ENCODE assay signal across 8 cellular contexts in genomic region chr19:7516878-7517277, GRCh38. TPM values are rescaled to one million over a fixed set of nuclear protein-coding genes. Genes with fewer than 3 reads are reported as not detected.
DNase-seq lines count a peak whose midpoint lies in the region; ATAC-seq and TF ChIP-seq lines count a peak whose summit lies in the region.

No MANE protein-coding gene starts in this region.

- BruUV-seq in MCF 10A (replicated peaks; lab: Mats Ljungman, UMichigan), result no TSS peak

- DNase-seq in activated T-cell treated with anti-CD3 and anti-CD28 coated beads, Interleukin-2, amount 50 U/mL, for 4 hours, result no peak
- DNase-seq in activated T-cell treated with anti-CD3 and anti-CD28 coated beads, Interleukin-2, amount 50 U/mL, for 1 hour, result no peak
- DNase-seq in MCF 10A (ENCODE audit: unreplicated experiment), result no peak
- DNase-seq in lung (ENCODE audit: low spot score), result no peak
- no peak for DNase-seq in tibial artery
- DNase-seq in epidermal melanocyte (ENCODE audit: insufficient read length, low spot score), result no peak
- no peak for DNase-seq in NOMO-1 treated with DMSO at 0.1 percent for 48 hours (lab: John Stamatoyannopoulos, UW; ENCODE audit: unreplicated experiment)

- H3K4me3 Mint-ChIP-seq in activated T-cell treated with anti-CD3 and anti-CD28 coated beads, Interleukin-2, amount 50 U/mL, for 4 hours, result peak overlapping the region; percentile 74
- H3K4me3 Mint-ChIP-seq in MCF 10A (ENCODE audit: unreplicated experiment), result peak overlapping the region; percentile 68

- peak overlapping the region; percentile 73 for H3K27ac Mint-ChIP-seq in MCF 10A (ENCODE audit: low read depth, unreplicated experiment)

- TF ChIP-seq CTCF in MCF 10A (IDR thresholded peaks at IDR 0.05; ENCODE audit: unreplicated experiment), result no peak
- no peak for TF ChIP-seq CTCF in lung (IDR thresholded peaks at IDR 0.05; ENCODE audit: control extremely low read depth, extremely low read depth)
- no peak for TF ChIP-seq CTCF in tibial artery (IDR thresholded peaks at IDR 0.05)

- POLR2A ChIA-PET in MCF 10A (lab: Yijun Ruan, JAX), result interaction anchor here (0.8 to 1.4 kb wide), 2 partner anchors 10 to 127 kb away, joined by 3 to 4 read pairs; no protein-coding TSS in a partner anchor

- H3K36me3 Mint-ChIP-seq in activated T-cell treated with anti-CD3 and anti-CD28 coated beads, Interleukin-2, amount 50 U/mL, for 4 hours (ENCODE audit: insufficient read depth), result no peaks in the 10 kb centered on the region
- H3K36me3 Mint-ChIP-seq in MCF 10A (ENCODE audit: insufficient read depth, unreplicated experiment), result peaks cover 4% of the 10 kb centered on the region

- H3K4me1 Mint-ChIP-seq in activated T-cell treated with anti-CD3 and anti-CD28 coated beads, Interleukin-2, amount 50 U/mL, for 4 hours (ENCODE audit: low read depth), result peaks cover 17% of the 10 kb centered on the region
- H3K4me1 Mint-ChIP-seq in MCF 10A (ENCODE audit: insufficient read depth, unreplicated experiment), result peaks cover 10% of the 10 kb centered on the region

- CTCF ChIA-PET in MCF 10A (lab: Yijun Ruan, JAX), result interaction anchor here (1.0 to 1.6 kb wide), 2 partner anchors 139 to 162 kb away, joined by 3 to 5 read pairs; no protein-coding TSS in a partner anchor

- peak overlapping the region; percentile 53 for H3K4me3 ChIP-seq in lung
- H3K4me3 ChIP-seq in tibial artery, result peak overlapping the region; percentile 83 to 91

- peaks cover 0 to 7% of the 10 kb centered on the region in 2 donors for H3K4me1 ChIP-seq in lung (ENCODE audit: control insufficient read depth in 2 of 2, insufficient read depth in 2 of 2, low read length in 2 of 2)
- H3K4me1 ChIP-seq in tibial artery, result peaks cover 0 to 46% (median 28%) of the 10 kb centered on the region in 4 donors

- 49 to 73% methylated on average over 4 of the region's 4 CpGs for WGBS in lung, 2 donors

- H3K27ac ChIP-seq in lung (ENCODE audit: low read depth in 1 of 2, low read length in 1 of 2) (peak overlapping the region; percentile 53 to 64), tibial artery (peak overlapping the region; percentile 97 to 100)

- H3K27me3 ChIP-seq in lung (ENCODE audit: control insufficient read depth, insufficient read depth) (no peaks in the 10 kb centered on the region), tibial artery (no peaks in the 10 kb centered on the region)

- no peaks in the 10 kb centered on the region for H3K9me3 ChIP-seq in lung (ENCODE audit: control insufficient read depth in 2 of 2, insufficient read depth in 1 of 2, low read length in 1 of 2)
- H3K9me3 ChIP-seq in tibial artery, result no peaks in the 10 kb centered on the region

- peaks cover 12% of the 10 kb centered on the region for H3K27me3 Mint-ChIP-seq in activated T-cell treated with anti-CD3 and anti-CD28 coated beads, Interleukin-2, amount 50 U/mL, for 4 hours (ENCODE audit: low read depth)
- no peaks in the 10 kb centered on the region for H3K27me3 Mint-ChIP-seq in MCF 10A (ENCODE audit: insufficient read depth, unreplicated experiment)

- ATAC-seq in activated T-cell treated with anti-CD3 and anti-CD28 coated beads, Interleukin-2, amount 50 U/mL, for 4 hours, result no peak
- ATAC-seq in lung (ENCODE audit: insufficient read depth, low FRiP score) (no peak), GM21423 (IDR thresholded peaks at IDR 0.05; ENCODE audit: unreplicated experiment) (no peak)

- intact Hi-C loops in MCF 10A (cut with micrococcal nuclease) (no loop called here), tibial artery (cut with DNase I; ENCODE audit: low total_unique reads) (no loop called here)

- no peaks in the 10 kb centered on the region for H3K9me3 Mint-ChIP-seq in activated T-cell treated with anti-CD3 and anti-CD28 coated beads, Interleukin-2, amount 50 U/mL, for 4 hours
- H3K9me3 Mint-ChIP-seq in MCF 10A (ENCODE audit: unreplicated experiment), result no peaks in the 10 kb centered on the region

- H3K36me3 ChIP-seq in lung (ENCODE audit: control insufficient read depth in 2 of 2, insufficient read depth in 2 of 2, low read length in 2 of 2) (peaks cover 5 to 15% of the 10 kb centered on the region in 2 donors), tibial artery (peaks cover 6 to 22% (median 10%) of the 10 kb centered on the region in 3 donors)

RNA-seq across cellular contexts. Expression of gene ZNF358, which starts 1.0 kb away (rescaled TPM):
- total RNA-seq in activated T-cell treated with anti-CD3 and anti-CD28 coated beads, Interleukin-2, amount 50 U/mL, for 4 hours, result 1 to 10 TPM; 4.8 to 5.6 (median 5.1) TPM
- total RNA-seq in MCF 10A (2022) (16.9 and 17.7 TPM in 2 replicates), lung (10 to 100 TPM; 25.2 to 44.1 TPM)
- 10 to 100 TPM; 24.2 to 71.8 TPM for polyA plus RNA-seq in lung

RNA-seq across cellular contexts. Expression of gene MCOLN1, which starts 5.5 kb away (rescaled TPM):
- 10 to 100 TPM; 20.5 to 27.4 (median 22.6) TPM for total RNA-seq in activated T-cell treated with anti-CD3 and anti-CD28 coated beads, Interleukin-2, amount 50 U/mL, for 4 hours
- 10.8 and 13.9 TPM in 2 replicates for total RNA-seq in MCF 10A (2022)
- 10 to 100 TPM; 11.6 to 65.3 TPM for total RNA-seq in lung
- polyA plus RNA-seq in lung, result 10 to 100 TPM; 54.4 to 68.1 TPM

RNA-seq across cellular contexts. Expression of gene PNPLA6, which starts 18.6 kb away (rescaled TPM):
- 100 to 1,000 TPM; 106 to 121 (median 107) TPM for total RNA-seq in activated T-cell treated with anti-CD3 and anti-CD28 coated beads, Interleukin-2, amount 50 U/mL, for 4 hours
- total RNA-seq in MCF 10A (2022) (75.8 and 96.1 TPM in 2 replicates), lung (100 to 1,000 TPM in 1 of 2 donors, 10 to 100 TPM in 1; 41.8 to 267 TPM)
- polyA plus RNA-seq in lung, result 100 to 1,000 TPM in 1 of 2 donors, 10 to 100 TPM in 1; 89.9 to 154 TPM

RNA-seq across cellular contexts. Expression of gene PEX11G, which starts 28.0 kb away (rescaled TPM):
- total RNA-seq in activated T-cell treated with anti-CD3 and anti-CD28 coated beads, Interleukin-2, amount 50 U/mL, for 4 hours, result 1 to 10 TPM in 1 of 3 donors, under 1 TPM in 2; 0.76 to 1.1 (median 0.90) TPM
- 5.5 and 6.4 TPM in 2 replicates for total RNA-seq in MCF 10A (2022)
- 10 to 100 TPM in 1 of 2 donors, 1 to 10 TPM in 1; 4.1 to 10.3 TPM for total RNA-seq in lung
- polyA plus RNA-seq in lung, result 10 to 100 TPM in 1 of 2 donors, 1 to 10 TPM in 1; 4.7 to 11.1 TPM
